Comparison of ENCODE assay signal across 11 cellular contexts in the genomic region with DNA sequence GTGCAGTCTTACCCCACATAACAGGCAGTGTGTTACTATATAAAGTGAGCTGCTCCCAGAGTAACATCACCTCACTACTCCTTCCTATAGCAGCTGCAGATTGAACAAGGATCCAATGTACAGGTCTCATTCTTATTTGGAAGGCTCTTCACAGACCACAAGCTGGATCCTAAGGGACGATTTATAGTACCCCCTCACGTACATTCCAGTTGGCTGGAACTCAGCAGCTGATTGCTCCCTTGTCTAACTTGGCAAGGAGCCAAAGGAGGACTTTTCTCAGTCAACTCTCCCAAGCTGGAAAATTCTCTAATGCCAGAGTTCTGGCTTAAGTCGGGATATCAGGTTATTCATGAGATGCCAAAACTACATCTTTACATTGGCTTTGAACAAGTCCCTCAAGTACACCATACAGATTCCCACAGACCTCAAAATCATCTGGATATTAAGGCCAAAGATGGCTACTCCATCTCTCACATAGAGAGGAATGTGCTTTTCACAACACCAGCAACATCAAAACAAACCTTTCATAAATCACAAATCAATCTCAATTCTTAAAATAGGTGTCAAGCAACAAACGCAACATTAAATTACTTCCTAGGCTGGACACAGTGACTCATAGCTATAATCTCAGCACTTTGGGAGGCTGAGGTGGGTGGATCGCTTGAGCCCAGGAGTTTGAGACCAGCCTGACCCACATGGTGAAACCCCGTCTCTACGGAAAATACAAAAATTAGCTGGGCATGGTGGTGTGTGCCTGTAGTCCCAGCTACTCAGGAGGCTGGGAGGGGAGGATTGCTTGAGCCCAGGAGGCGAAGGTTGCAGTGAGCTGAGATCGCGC. TPM values are rescaled to one million over a fixed set of nuclear protein-coding genes. Genes with fewer than 3 reads are reported as not detected.
DNase-seq lines count a peak whose midpoint lies in the region; ATAC-seq and TF ChIP-seq lines count a peak whose summit lies in the region.
"Had no signal": no experiment of that assay in that cellular context is flagged by ENCODE, and none has a peak within 500 bp of the region (broad histone marks: within the 10 kb centered on the region; RNA-seq: fewer than 3 reads in every experiment).

No MANE protein-coding gene starts in this region.

- H3K9me2 ChIP-seq in GM23248 (ENCODE audit: insufficient read depth) = no peaks in the 10 kb centered on the region

- H3K9ac ChIP-seq in GM23248 = no peak overlapping the region

- TF ChIP-seq CTCF in HFFc6 (IDR thresholded peaks at IDR 0.05) = no peak

- no peaks in the 10 kb centered on the region for H3K9me3 ChIP-seq in GM23248 (ENCODE audit: low read depth)

- DNase-seq in A172 (ENCODE audit: low spot score) (peak; percentile 41), HFFc6 (no peak), lung microvascular endothelial cell (ENCODE audit: low read depth in 2 of 2) (peak; percentile 42 to 69), GM23248 (no peak), NAMALWA (ENCODE audit: low spot score) (no peak), SKM-1 treated with dmso at 0.1 percent for 144 hours (lab: John Stamatoyannopoulos, UW; ENCODE audit: unreplicated experiment) (no peak)
- DNase-seq in activated naive CD8-positive, alpha-beta T cell treated with anti-CD3 and anti-CD28 coated beads for 36 hours = peak; percentile 34
- DNase-seq: DMS53, dorsolateral prefrontal cortex, NCI-H524 had no signal

- in situ Hi-C loops in GM23248 (cut with MboI) = no loop called here

- H3K4me1 ChIP-seq in GM23248 (ENCODE audit: insufficient read depth) = peaks cover 22% of the 10 kb centered on the region

- peaks cover 24% of the 10 kb centered on the region for H3K79me2 ChIP-seq in GM23248 (ENCODE audit: insufficient read depth)

- H3K4me3 Mint-ChIP-seq in HFFc6 = no peak overlapping the region
- peak overlapping the region; percentile 84 for H3K4me3 Mint-ChIP-seq in activated naive CD8-positive, alpha-beta T cell treated with anti-CD3 and anti-CD28 coated beads for 36 hours

- H3K4me2 ChIP-seq in GM23248 (ENCODE audit: unreplicated experiment) = no peak overlapping the region

- no peaks in the 10 kb centered on the region for H4K20me1 ChIP-seq in GM23248 (ENCODE audit: insufficient read depth)

- H3K4me1 Mint-ChIP-seq in HFFc6 (ENCODE audit: low read depth) = peaks cover 48% of the 10 kb centered on the region
- peaks cover 73% of the 10 kb centered on the region for H3K4me1 Mint-ChIP-seq in activated naive CD8-positive, alpha-beta T cell treated with anti-CD3 and anti-CD28 coated beads for 36 hours

- no peaks in the 10 kb centered on the region for H3K27me3 Mint-ChIP-seq in HFFc6 (ENCODE audit: insufficient read depth)
- H3K27me3 Mint-ChIP-seq in activated naive CD8-positive, alpha-beta T cell treated with anti-CD3 and anti-CD28 coated beads for 36 hours = no peaks in the 10 kb centered on the region

- no peaks in the 10 kb centered on the region for H3K27me3 ChIP-seq in GM23248 (replicated peaks; ENCODE audit: insufficient read depth)
- H3K27me3 ChIP-seq: dorsolateral prefrontal cortex had no signal

- H3K36me3 ChIP-seq in GM23248 (ENCODE audit: low read depth) = no peaks in the 10 kb centered on the region

- H3F3A ChIP-seq in GM23248 (ENCODE audit: insufficient read depth) = peaks cover 30% of the 10 kb centered on the region

- H3K9me3 Mint-ChIP-seq in HFFc6 = no peaks in the 10 kb centered on the region
- no peaks in the 10 kb centered on the region for H3K9me3 Mint-ChIP-seq in activated naive CD8-positive, alpha-beta T cell treated with anti-CD3 and anti-CD28 coated beads for 36 hours

- H3K36me3 Mint-ChIP-seq in HFFc6 (ENCODE audit: low read depth) = peaks cover 24% of the 10 kb centered on the region
- H3K36me3 Mint-ChIP-seq in activated naive CD8-positive, alpha-beta T cell treated with anti-CD3 and anti-CD28 coated beads for 36 hours = peaks cover 63% of the 10 kb centered on the region

- H2AFZ ChIP-seq in GM23248 = no peak overlapping the region

- no peak overlapping the region for H3K4me3 ChIP-seq in GM23248

- 77 to 82% methylated on average over 10 of the region's 10 CpGs for WGBS in GM23248 (ENCODE audit: low coverage in 1 of 2, low lambda C conversion rate in 2 of 2, missing lambda C conversion rate in 2 of 2), 2 experiments

- H3K27ac Mint-ChIP-seq in HFFc6 = peak overlapping the region; percentile 9; the same call in 1 of the 2 replicates
- peak overlapping the region; percentile 100 for H3K27ac Mint-ChIP-seq in activated naive CD8-positive, alpha-beta T cell treated with anti-CD3 and anti-CD28 coated beads for 36 hours

- ATAC-seq in HG03025 (IDR thresholded peaks at IDR 0.05; ENCODE audit: low FRiP score, unreplicated experiment) = no peak

- H3K27ac ChIP-seq in GM23248 = no peak overlapping the region

RNA-seq across cellular contexts. Expression of gene SMG6, which starts 39.3 kb away (rescaled TPM):
- total RNA-seq in A172 (2014; rRNA removed; shearing (Covaris generic)) = 15.1 and 21.4 TPM in 2 replicates
- 10 to 100 TPM; 29.5 to 37.4 (median 31.8) TPM for total RNA-seq in HFFc6 (2021; fragmentation: NEBNext Ultra II Directional; extraction: Animal tissue kit (Norgen Biotek cat#: 25700))
- 10 to 100 TPM; 48.7 to 51.8 TPM for total RNA-seq in activated naive CD8-positive, alpha-beta T cell treated with anti-CD3 and anti-CD28 coated beads for 36 hours
- 19.6 and 23.8 TPM in 2 replicates for total RNA-seq in lung microvascular endothelial cell
- 34.9 and 63.1 TPM in 2 replicates for total RNA-seq in GM23248 (2014; rRNA removed; shearing (Covaris generic))
- polyA plus RNA-seq in GM23248 (2016; fragmentation: Nextera tagmentation; extraction: Ambion mirVana) = 16.8 and 18.7 TPM in 2 replicates

RNA-seq across cellular contexts. Expression of gene SRR, which starts 39.5 kb away (rescaled TPM):
- 13.6 and 41.2 TPM in 2 replicates for total RNA-seq in A172 (2014; rRNA removed; shearing (Covaris generic))
- 10 to 100 TPM; 18.5 to 29.7 (median 21.8) TPM for total RNA-seq in HFFc6 (2021; fragmentation: NEBNext Ultra II Directional; extraction: Animal tissue kit (Norgen Biotek cat#: 25700))
- total RNA-seq in activated naive CD8-positive, alpha-beta T cell treated with anti-CD3 and anti-CD28 coated beads for 36 hours = 10 to 100 TPM; 10.9 to 13.1 TPM
- 7.9 and 9.4 TPM in 2 replicates for total RNA-seq in lung microvascular endothelial cell
- total RNA-seq in GM23248 (2014; rRNA removed; shearing (Covaris generic)) = 24.2 and 26.3 TPM in 2 replicates
- polyA plus RNA-seq in GM23248 (2016; fragmentation: Nextera tagmentation; extraction: Ambion mirVana) = 28.8 and 29.8 TPM in 2 replicates

Comparison
In these comparisons a context has a peak if more than half of its experiments do, and no peak if none do; other contexts are left out.
1. DNase-seq: peak in A172 (single experiment), activated naive CD8-positive, alpha-beta T cell treated with anti-CD3 and anti-CD28 coated beads for 36 hours (single experiment) and lung microvascular endothelial cell (2 of 2); none in HFFc6 (single experiment), GM23248 (single experiment), NAMALWA (single experiment) and SKM-1 treated with dmso at 0.1 percent for 144 hours (single experiment).